ENCODE assay signal across 22 cellular contexts in the genomic region with DNA sequence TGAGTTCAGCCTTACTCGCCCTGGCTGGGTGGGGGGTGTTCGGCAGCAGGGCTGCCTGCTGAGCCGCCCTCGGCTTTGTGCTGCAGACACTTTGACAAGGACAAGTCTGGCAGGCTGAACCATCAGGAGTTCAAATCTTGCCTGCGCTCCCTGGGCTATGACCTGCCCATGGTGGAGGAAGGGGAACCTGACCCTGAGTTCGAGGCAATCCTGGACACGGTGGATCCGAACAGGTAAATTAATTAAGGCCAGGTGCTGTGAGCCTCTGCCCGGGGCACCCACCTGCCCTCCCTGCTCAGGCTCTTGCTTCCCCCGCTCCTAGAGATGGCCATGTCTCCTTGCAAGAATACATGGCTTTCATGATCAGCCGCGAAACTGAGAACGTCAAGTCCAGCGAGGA. TPM values are rescaled to one million over a fixed set of nuclear protein-coding genes. Genes with fewer than 3 reads are reported as not detected.
DNase-seq lines count a peak whose midpoint lies in the region; ATAC-seq and TF ChIP-seq lines count a peak whose summit lies in the region.
"Had no signal": no experiment of that assay in that cellular context is flagged by ENCODE, and none has a peak within 500 bp of the region (broad histone marks: within the 10 kb centered on the region; RNA-seq: fewer than 3 reads in every experiment).

No MANE protein-coding gene starts in this region.

- DNase-seq in left cardiac atrium, result peak; percentile 10
- DNase-seq in Right ventricle myocardium inferior (ENCODE audit: missing footprints), result no peak
- DNase-seq in RWPE1 (ENCODE audit: low spot score), result no peak
- DNase-seq in lower lobe of right lung, result peak; percentile 27
- no peak for DNase-seq in stimulated activated naive B cell treated with anti-CD40 and anti-IgM and Interleukin-4, amounts not matched to agents 10 μg/mL and 1 μg/mL and 100 μg/mL, for 72 hours
- no peak for DNase-seq in breast epithelium (ENCODE audit: low spot score in 2 of 2)
- no peak for DNase-seq in T-helper 1 cell
- no peak for DNase-seq in stimulated activated CD4-positive, alpha-beta T cell treated with anti-CD3 and anti-CD28 coated beads, Interleukin-1b, Interleukin-23, amount 100 ng/mL, for 48 hours
- DNase-seq: DMS53, GDM1, KG1, NCI-H1105, NCI-H146, NCI-H2029 treated with DMSO at 0.1 percent for 48 hours, NCI-H2171 treated with DMSO at 0.1 percent for 48 hours, NCI-H446, NCI-H526 treated with DMSO at 0.1 percent for 48 hours, OCI-M1, SHP77 had no signal

- intact Hi-C loops in left cardiac atrium (cut with DNase I) (loop anchor here in 1 of 2 donors (10.0 kb wide), 1 partner anchor 52 kb away; the partner anchor contains the start of gene SET), Right ventricle myocardium inferior (cut with DNase I) (loop anchor here (10.0 kb wide), 1 partner anchor 268 kb away; no protein-coding TSS in a partner anchor), lower lobe of right lung (cut with DNase I) (no loop called here), breast epithelium (cut with DNase I; ENCODE audit: low total_unique reads) (no loop called here)

- POLR2A ChIA-PET in RWPE1 (lab: Yijun Ruan, JAX; ENCODE audit: low non-redundant PET), result no interaction called here

- CTCF ChIA-PET in RWPE1 (lab: Yijun Ruan, JAX), result interaction anchor here (0.6 to 0.8 kb wide), 4 partner anchors 9 to 130 kb away, joined by 3 to 5 read pairs (median 3); no protein-coding TSS in a partner anchor

- peaks cover 41 to 55% of the 10 kb centered on the region in 2 donors for H3K36me3 Mint-ChIP-seq in stimulated activated naive B cell treated with anti-CD40 and anti-IgM and Interleukin-4, amounts not matched to agents 10 μg/mL and 1 μg/mL and 100 μg/mL, for 72 hours

- H3K4me3 Mint-ChIP-seq in stimulated activated naive B cell treated with anti-CD40 and anti-IgM and Interleukin-4, amounts not matched to agents 10 μg/mL and 1 μg/mL and 100 μg/mL, for 72 hours, result no peak overlapping the region
- H3K4me3 Mint-ChIP-seq: CD8-positive, alpha-beta memory T cell had no signal

- TF ChIP-seq POLR2A in breast epithelium (IDR thresholded peaks at IDR 0.05), result no peak

- H3K9me3 ChIP-seq in lower lobe of right lung (no peaks in the 10 kb centered on the region), breast epithelium (no peaks in the 10 kb centered on the region)

- H3K27ac Mint-ChIP-seq in stimulated activated naive B cell treated with anti-CD40 and anti-IgM and Interleukin-4, amounts not matched to agents 10 μg/mL and 1 μg/mL and 100 μg/mL, for 72 hours, result peak overlapping the region; percentile 51

- no peaks in the 10 kb centered on the region for H3K27me3 Mint-ChIP-seq in stimulated activated naive B cell treated with anti-CD40 and anti-IgM and Interleukin-4, amounts not matched to agents 10 μg/mL and 1 μg/mL and 100 μg/mL, for 72 hours

- no peaks in the 10 kb centered on the region for H3K4me1 Mint-ChIP-seq in stimulated activated naive B cell treated with anti-CD40 and anti-IgM and Interleukin-4, amounts not matched to agents 10 μg/mL and 1 μg/mL and 100 μg/mL, for 72 hours
- H3K4me1 Mint-ChIP-seq: CD8-positive, alpha-beta memory T cell had no signal

- no peak overlapping the region for H3K4me3 ChIP-seq in lower lobe of right lung
- H3K4me3 ChIP-seq in breast epithelium, result no peak overlapping the region

- ATAC-seq in left cardiac atrium (no peak), Right ventricle myocardium inferior (no peak), lower lobe of right lung (no peak)
- ATAC-seq in stimulated activated naive B cell treated with anti-CD40 and anti-IgM and Interleukin-4, amounts not matched to agents 10 μg/mL and 1 μg/mL and 100 μg/mL, for 72 hours (replicated peaks), result no peak

- H3K27me3 ChIP-seq in lower lobe of right lung (ENCODE audit: low read depth) (no peaks in the 10 kb centered on the region), breast epithelium (no peaks in the 10 kb centered on the region)

- H3K36me3 ChIP-seq in lower lobe of right lung, result peaks cover 78% of the 10 kb centered on the region
- H3K36me3 ChIP-seq in breast epithelium, result no peaks in the 10 kb centered on the region

- no peak for TF ChIP-seq CTCF in RWPE1 (conservative IDR thresholded peaks at IDR 0.05; ENCODE audit: low read depth)
- no peak for TF ChIP-seq CTCF in lower lobe of right lung (IDR thresholded peaks at IDR 0.05)
- no peak for TF ChIP-seq CTCF in breast epithelium (IDR thresholded peaks at IDR 0.05)

- peak overlapping the region; percentile 99 for H3K27ac ChIP-seq in RWPE1
- no peak overlapping the region for H3K27ac ChIP-seq in lower lobe of right lung
- peak overlapping the region in 1 of 2 donors; percentile 19 for H3K27ac ChIP-seq in breast epithelium
- H3K27ac ChIP-seq: C4-2B, HL-60 had no signal

- peaks cover 40% of the 10 kb centered on the region for H3K4me1 ChIP-seq in lower lobe of right lung
- H3K4me1 ChIP-seq in breast epithelium, result peaks cover 6 to 19% of the 10 kb centered on the region in 2 donors

- H3K9me3 Mint-ChIP-seq in stimulated activated naive B cell treated with anti-CD40 and anti-IgM and Interleukin-4, amounts not matched to agents 10 μg/mL and 1 μg/mL and 100 μg/mL, for 72 hours, result no peaks in the 10 kb centered on the region
- H3K9me3 Mint-ChIP-seq: CD8-positive, alpha-beta memory T cell had no signal

RNA-seq across cellular contexts. Expression of gene DYNC2I2, which starts 24.2 kb away (rescaled TPM):
- 10 to 100 TPM; 12.8 to 20.3 TPM for total RNA-seq in left cardiac atrium
- total RNA-seq in Right ventricle myocardium inferior, result 40.1 TPM
- 37.3 TPM for total RNA-seq in lower lobe of right lung
- 10 to 100 TPM; 23.7 to 67.0 (median 54.1) TPM for total RNA-seq in breast epithelium

RNA-seq across cellular contexts. Expression of gene SET, which starts 56.5 kb away (rescaled TPM):
- total RNA-seq in left cardiac atrium, result 100 to 1,000 TPM; 158 to 191 TPM
- 175 TPM for total RNA-seq in Right ventricle myocardium inferior
- 197 TPM for total RNA-seq in lower lobe of right lung
- total RNA-seq in breast epithelium, result 100 to 1,000 TPM; 142 to 168 (median 158) TPM

Comparison
In these comparisons a context has a peak if more than half of its experiments do, and no peak if none do; other contexts are left out.
1. DNase-seq: peak in left cardiac atrium (single experiment) and lower lobe of right lung (single experiment); none in Right ventricle myocardium inferior (single experiment), RWPE1 (single experiment), stimulated activated naive B cell treated with anti-CD40 and anti-IgM and Interleukin-4, amounts not matched to agents 10 μg/mL and 1 μg/mL and 100 μg/mL, for 72 hours (single experiment), breast epithelium (0 of 2), T-helper 1 cell (0 of 5) and stimulated activated CD4-positive, alpha-beta T cell treated with anti-CD3 and anti-CD28 coated beads, Interleukin-1b, Interleukin-23, amount 100 ng/mL, for 48 hours (single experiment).